Comparison of ENCODE assay signal across 8 cellular contexts in the genomic region with DNA sequence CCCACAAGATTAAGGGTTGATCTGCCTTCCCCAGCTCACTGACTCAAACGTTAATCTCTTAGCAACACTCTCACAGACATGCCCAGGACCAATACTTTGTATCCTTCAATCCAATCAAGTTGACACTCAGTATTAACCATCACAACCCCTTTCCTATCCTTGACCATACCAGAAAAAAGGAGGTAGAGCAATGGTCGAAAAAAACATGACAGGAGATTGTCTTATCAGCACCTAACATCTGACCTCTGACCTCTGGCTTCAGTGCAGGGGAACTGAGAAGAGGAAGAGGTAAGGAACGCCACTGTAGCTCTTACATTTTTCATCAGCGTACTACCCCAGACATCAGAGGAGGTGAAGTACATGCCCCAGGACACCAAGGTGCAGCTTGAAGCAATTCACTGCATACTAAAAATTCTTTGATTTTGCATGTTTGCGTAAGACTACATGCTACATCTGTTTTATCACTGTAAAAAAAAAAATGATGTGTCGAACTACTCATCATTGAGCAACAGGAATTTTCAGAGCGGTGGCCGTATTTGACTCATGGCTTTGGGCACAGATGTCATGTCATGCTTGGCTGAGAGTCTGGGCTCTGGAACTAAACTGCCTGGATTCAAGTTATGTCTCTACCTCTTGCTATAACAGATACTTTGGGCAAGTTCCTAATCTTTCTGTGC.
DNase-seq lines count a peak whose midpoint lies in the region; ATAC-seq, FAIRE-seq and TF ChIP-seq lines count a peak whose summit lies in the region.

No MANE protein-coding gene starts in this region.

- POLR2A ChIA-PET in IMR-90 (lab: Charles Lee; ENCODE audit: unreplicated experiment), result no interaction called here
- POLR2A ChIA-PET in naive thymus-derived CD8-positive, alpha-beta T cell (lab: Charles Lee), result interaction anchor here (0.6 to 6.0 kb wide), 8 partner anchors 10 to 275 kb away, joined by 3 to 32 read pairs (median 4); no protein-coding TSS in a partner anchor

- dilution Hi-C loops in IMR-90 (cut with HindIII; ENCODE audit: low sequenced_read_pairs, unreplicated experiment), result no loop called here

- no peak overlapping the region for H2BK15ac ChIP-seq in IMR-90 (ENCODE audit: low read depth, low read length)

- H3K4ac ChIP-seq in IMR-90 (ENCODE audit: low read depth, low read length), result no peak overlapping the region

- H3K9ac ChIP-seq in IMR-90 (ENCODE audit: low read depth, low read length), result no peak overlapping the region

- peak overlapping the region; percentile 28; the same call in 1 of the 2 replicates for H3K18ac ChIP-seq in IMR-90 (ENCODE audit: low read depth, low read length)

- TF ChIP-seq POLR2A in GM12892 (IDR thresholded peaks at IDR 0.05; ENCODE audit: low read depth, low read length) (no peak), IMR-90 (IDR thresholded peaks at IDR 0.05; ENCODE audit: low read depth, low read length) (no peak)

- no peak overlapping the region for H2AK9ac ChIP-seq in IMR-90 (replicated peaks; ENCODE audit: low read depth, low read length, poor library complexity)

- no peaks in the 10 kb centered on the region for H3K9me1 ChIP-seq in IMR-90 (ENCODE audit: insufficient read depth, low read length)

- H3K4me3 ChIP-seq in IMR-90 (ENCODE audit: insufficient read depth, low read depth, low read length), result no peak overlapping the region

- H3K14ac ChIP-seq in IMR-90 (replicated peaks; ENCODE audit: low read depth, low read length), result no peak overlapping the region

- no peak overlapping the region for H3K56ac ChIP-seq in IMR-90 (ENCODE audit: extremely low read depth, insufficient read depth, low read length)

- CTCF ChIA-PET in IMR-90 (lab: Yijun Ruan, JAX), result no interaction called here

- no TSS peak for BruUV-seq in IMR-90 (replicated peaks; lab: Mats Ljungman, UMichigan)

- H4K91ac ChIP-seq in IMR-90 (ENCODE audit: insufficient read depth, low read depth, low read length), result no peak overlapping the region

- 30% methylated on average over 3 of the region's 8 CpGs; no CpG with 5 or more reads in 1 of the 2 experiments for WGBS in IMR-90 (ENCODE audit: extremely low coverage in 2 of 2, insufficient read length in 1 of 2), 2 experiments

- intact Hi-C loops in IMR-90 (cut with micrococcal nuclease), result no loop called here

- H2BK20ac ChIP-seq in IMR-90 (ENCODE audit: low read depth, low read length), result 0 out of 2 replicates have a peak overlapping the region, but pooled peaks have one; percentile 60

- in situ Hi-C loops in IMR-90 (cut with MboI; ENCODE audit: low sequenced_read_pairs), result no loop called here

- no peak overlapping the region for H3K4me2 ChIP-seq in IMR-90 (ENCODE audit: low read depth, low read length)

- H3K23ac ChIP-seq in IMR-90 (ENCODE audit: low read depth, low read length), result no peak overlapping the region

- H3K27ac ChIP-seq in IMR-90 (ENCODE audit: insufficient read depth, low read length), result no peak overlapping the region

- TF ChIP-seq CTCF in IMR-90 (conservative IDR thresholded peaks at IDR 0.05; ENCODE audit: low read depth, low read length), result no peak

- no peaks in the 10 kb centered on the region for H3K36me3 ChIP-seq in IMR-90 (ENCODE audit: control insufficient read depth, insufficient read depth, low read length)

- no peak overlapping the region for H2AK5ac ChIP-seq in IMR-90 (ENCODE audit: low read depth, low read length)

- no peak overlapping the region for H3K4me3 Mint-ChIP-seq in activated naive CD8-positive, alpha-beta T cell treated with anti-CD3 and anti-CD28 coated beads, Interleukin-2, amount 50 U/mL, for 24 hours
- H3K4me3 Mint-ChIP-seq in naive thymus-derived CD8-positive, alpha-beta T cell, result peak overlapping the region in 2 of 10 donors; percentile 26 to 57

- no peaks in the 10 kb centered on the region for H3K36me3 Mint-ChIP-seq in activated naive CD8-positive, alpha-beta T cell treated with anti-CD3 and anti-CD28 coated beads, Interleukin-2, amount 50 U/mL, for 24 hours (ENCODE audit: low read depth)
- peaks cover 0 to 10% (median 2%) of the 10 kb centered on the region in 3 donors for H3K36me3 Mint-ChIP-seq in naive thymus-derived CD8-positive, alpha-beta T cell

- H3K79me1 ChIP-seq in IMR-90 (ENCODE audit: low read depth in 1 of 2, low read length in 2 of 2), result no peaks in the 10 kb centered on the region

- peaks cover 6% of the 10 kb centered on the region for H3K4me1 ChIP-seq in IMR-90 (ENCODE audit: control insufficient read depth, insufficient read depth, low read length)

- no peak; the same call in 1 of the 2 replicates for ATAC-seq in IMR-90 (ENCODE audit: low read depth)
- ATAC-seq in activated naive CD8-positive, alpha-beta T cell treated with anti-CD3 and anti-CD28 coated beads, Interleukin-2, amount 50 U/mL, for 24 hours, result no peak
- no peak for ATAC-seq in naive thymus-derived CD8-positive, alpha-beta T cell
- no peak for ATAC-seq in GM19452 (IDR thresholded peaks at IDR 0.05; ENCODE audit: unreplicated experiment)

- H2AFZ ChIP-seq in IMR-90 (replicated peaks; ENCODE audit: low read length, poor library complexity), result no peak overlapping the region

- H3K4me1 Mint-ChIP-seq in activated naive CD8-positive, alpha-beta T cell treated with anti-CD3 and anti-CD28 coated beads, Interleukin-2, amount 50 U/mL, for 24 hours, result peaks cover 42% of the 10 kb centered on the region
- H3K4me1 Mint-ChIP-seq in naive thymus-derived CD8-positive, alpha-beta T cell, result peaks cover 34 to 61% (median 54%) of the 10 kb centered on the region in 4 donors

- peaks cover 5% of the 10 kb centered on the region for H3K27me3 ChIP-seq in IMR-90 (ENCODE audit: control insufficient read depth, insufficient read depth, low read length)

- DNase-seq in GM12892 (ENCODE audit: insufficient read length) (no peak), IMR-90 (peak; percentile 65), NCI-H2196 treated with DMSO at 0.1 percent for 48 hours (lab: John Stamatoyannopoulos, UW; ENCODE audit: unreplicated experiment) (no peak), globus pallidus (ENCODE audit: low spot score) (no peak), SHP77 (lab: John Stamatoyannopoulos, UW) (no peak)
- DNase-seq in activated naive CD8-positive, alpha-beta T cell treated with anti-CD3 and anti-CD28 coated beads, Interleukin-2, amount 50 U/mL, for 24 hours, result no peak
- no peak for DNase-seq in naive thymus-derived CD8-positive, alpha-beta T cell

- H4K5ac ChIP-seq in IMR-90 (ENCODE audit: low read depth, low read length), result no peak overlapping the region

- H2BK5ac ChIP-seq in IMR-90 (ENCODE audit: low read depth, low read length, poor library complexity, severe bottlenecking), result no peak overlapping the region

- H4K8ac ChIP-seq in IMR-90 (ENCODE audit: low read depth in 2 of 2, low read length in 2 of 2), result no peak overlapping the region

- peaks cover 10% of the 10 kb centered on the region for H3K9me3 Mint-ChIP-seq in activated naive CD8-positive, alpha-beta T cell treated with anti-CD3 and anti-CD28 coated beads, Interleukin-2, amount 50 U/mL, for 24 hours
- H3K9me3 Mint-ChIP-seq in naive thymus-derived CD8-positive, alpha-beta T cell, result peaks cover 0 to 5% (median 0%) of the 10 kb centered on the region in 9 donors

- no peak overlapping the region for H2BK120ac ChIP-seq in IMR-90 (ENCODE audit: low read depth, low read length)

- no peaks in the 10 kb centered on the region for H3K27me3 Mint-ChIP-seq in activated naive CD8-positive, alpha-beta T cell treated with anti-CD3 and anti-CD28 coated beads, Interleukin-2, amount 50 U/mL, for 24 hours
- no peaks in the 10 kb centered on the region for H3K27me3 Mint-ChIP-seq in naive thymus-derived CD8-positive, alpha-beta T cell

- no peaks in the 10 kb centered on the region for H4K20me1 ChIP-seq in IMR-90 (ENCODE audit: insufficient read depth, low read length)

- peak; percentile 33 for FAIRE-seq in GM12892 (lab: Jason Lieb, UNC)

- no peaks in the 10 kb centered on the region for H3K9me3 ChIP-seq in IMR-90 (ENCODE audit: control insufficient read depth, insufficient read depth, low read length)

- peak overlapping the region; percentile 8 for H3K27ac Mint-ChIP-seq in activated naive CD8-positive, alpha-beta T cell treated with anti-CD3 and anti-CD28 coated beads, Interleukin-2, amount 50 U/mL, for 24 hours
- peak overlapping the region; percentile 72 to 98 (median 90) for H3K27ac Mint-ChIP-seq in naive thymus-derived CD8-positive, alpha-beta T cell

- no peak for TF ChIP-seq RAD21 in IMR-90 (IDR thresholded peaks at IDR 0.05; ENCODE audit: low read length)

TF ChIP-seq in IMR-90, 13 proteins besides CTCF, POLR2A, EP300 and RAD21:
- TF ChIP-seq MAFK (IDR thresholded peaks at IDR 0.05; ENCODE audit: low read depth, low read length), result no peak
- TF ChIP-seq CEBPB (IDR thresholded peaks at IDR 0.05; ENCODE audit: low read depth, low read length), result peak; percentile 84
- no peak for TF ChIP-seq SMC3 (IDR thresholded peaks at IDR 0.05; ENCODE audit: low read depth, low read length)
